ENCODE assay signal across 21 cellular contexts in the genomic region with DNA sequence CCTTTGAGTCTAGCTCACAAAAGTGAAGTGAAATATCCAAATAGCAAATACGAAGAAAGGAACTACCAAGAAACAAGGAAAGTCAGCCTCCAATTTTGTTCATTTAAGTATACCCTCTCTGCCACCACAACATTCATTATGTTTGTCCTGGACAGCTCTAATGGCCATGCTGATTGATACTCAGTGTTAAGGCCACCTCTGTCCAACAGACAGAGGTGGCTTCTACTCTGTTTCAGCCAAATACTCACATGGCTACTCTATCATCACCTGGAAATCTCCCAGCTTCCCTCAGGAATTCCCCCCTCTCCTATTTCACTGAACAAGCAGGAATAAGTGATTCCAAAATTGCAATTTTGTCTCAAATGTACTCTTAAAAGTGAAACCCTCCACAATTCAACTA.
"Had no signal": no experiment of that assay in that cellular context is flagged by ENCODE, and none has a peak within 500 bp of the region (broad histone marks: within the 10 kb centered on the region; RNA-seq: fewer than 3 reads in every experiment).

No MANE protein-coding gene starts in this region.

- H3K27me3 Mint-ChIP-seq: activated CD4-positive, alpha-beta T cell treated with anti-CD3 and anti-CD28 coated beads, Interleukin-2, amount 10 ng/mL, durations not matched to agents 24 days and 14 days; activated T-helper 17 cell treated with anti-CD3 and anti-CD28 coated beads, Interleukin-2, amount 50 U/mL, for 72 hours had no signal

- H3K9me3 Mint-ChIP-seq: activated CD4-positive, alpha-beta T cell treated with anti-CD3 and anti-CD28 coated beads, Interleukin-2, amount 10 ng/mL, durations not matched to agents 24 days and 14 days; activated CD8-positive, alpha-beta T cell treated with anti-CD3 and anti-CD28 coated beads for 36 hours; activated T-helper 17 cell treated with anti-CD3 and anti-CD28 coated beads, Interleukin-2, amount 50 U/mL, for 72 hours; central memory CD8-positive, alpha-beta T cell had no signal

- DNase-seq: activated CD4-positive, alpha-beta T cell treated with anti-CD3 and anti-CD28 coated beads, Interleukin-2, amount 10 ng/mL, durations not matched to agents 24 days and 14 days; activated CD4-positive, CD25-positive, alpha-beta regulatory T cell; activated CD8-positive, alpha-beta T cell treated with anti-CD3 and anti-CD28 coated beads for 36 hours; activated naive CD4-positive, alpha-beta T cell; activated T-cell treated with anti-CD3 and anti-CD28 coated beads, Interleukin-2, amount 50 U/mL, for 1 hour; body of pancreas; colonic mucosa; gastrocnemius medialis; heart left ventricle; left ventricle myocardium superior; nephron progenitor cell; occipital lobe; stimulated activated CD4-positive, alpha-beta T cell treated with anti-CD3 and anti-CD28 coated beads, Interleukin-2, amount 100 ng/mL, for 24 hours; stimulated activated naive CD8-positive, alpha-beta T cell treated with anti-CD3 and anti-CD28 coated beads, Interleukin-15, Interleukin-2, amounts not matched to agents 100 U/mL and 50 U/mL, for 24 hours; substantia nigra; tibial artery had no signal

- H3K4me3 Mint-ChIP-seq: activated CD4-positive, alpha-beta T cell treated with anti-CD3 and anti-CD28 coated beads, Interleukin-2, amount 10 ng/mL, durations not matched to agents 24 days and 14 days; activated CD8-positive, alpha-beta T cell treated with anti-CD3 and anti-CD28 coated beads for 36 hours; activated T-helper 17 cell treated with anti-CD3 and anti-CD28 coated beads, Interleukin-2, amount 50 U/mL, for 72 hours; central memory CD8-positive, alpha-beta T cell; nephron progenitor cell had no signal

- H3K27ac ChIP-seq: body of pancreas, colonic mucosa, gastrocnemius medialis, heart left ventricle, prostate gland, right atrium auricular region, tibial artery had no signal

- H3K36me3 ChIP-seq: colonic mucosa, gastrocnemius medialis, heart left ventricle, prostate gland, right atrium auricular region, tibial artery had no signal

- ATAC-seq: activated CD8-positive, alpha-beta T cell treated with anti-CD3 and anti-CD28 coated beads for 36 hours; activated T-helper 17 cell treated with anti-CD3 and anti-CD28 coated beads, Interleukin-2, amount 50 U/mL, for 72 hours; body of pancreas; esophagus mucosa; gastrocnemius medialis; heart left ventricle; left ventricle myocardium superior; stimulated activated naive CD8-positive, alpha-beta T cell treated with anti-CD3 and anti-CD28 coated beads, Interleukin-15, Interleukin-2, amounts not matched to agents 100 U/mL and 50 U/mL, for 24 hours had no signal

- H3K4me1 ChIP-seq: colonic mucosa had no signal

- H3K4me3 ChIP-seq: body of pancreas, colonic mucosa, gastrocnemius medialis, heart left ventricle, prostate gland, right atrium auricular region, tibial artery had no signal

- H3K27ac Mint-ChIP-seq: activated CD4-positive, alpha-beta T cell treated with anti-CD3 and anti-CD28 coated beads, Interleukin-2, amount 10 ng/mL, durations not matched to agents 24 days and 14 days; activated CD8-positive, alpha-beta T cell treated with anti-CD3 and anti-CD28 coated beads for 36 hours; activated T-helper 17 cell treated with anti-CD3 and anti-CD28 coated beads, Interleukin-2, amount 50 U/mL, for 72 hours; nephron progenitor cell had no signal

- H3K27me3 ChIP-seq: body of pancreas, colonic mucosa, gastrocnemius medialis, heart left ventricle, right atrium auricular region, tibial artery had no signal

- H3K4me1 Mint-ChIP-seq: activated T-helper 17 cell treated with anti-CD3 and anti-CD28 coated beads, Interleukin-2, amount 50 U/mL, for 72 hours; central memory CD8-positive, alpha-beta T cell had no signal

- H3K9me3 ChIP-seq: body of pancreas, colonic mucosa, gastrocnemius medialis, heart left ventricle, prostate gland, right atrium auricular region, tibial artery had no signal
